Comparison of ENCODE assay signal across 8 cellular contexts in genomic region chr10:11175823-11176243, GRCh38.
A peak's percentile ranks its signal among the peaks of the same experiment; 100 is the strongest.
DNase-seq lines count a peak whose midpoint lies in the region; ATAC-seq and TF ChIP-seq lines count a peak whose summit lies in the region.

No MANE protein-coding gene starts in this region.

- CTCF ChIA-PET in mammary epithelial cell (lab: Charles Lee; ENCODE audit: low non-redundant PET) = no interaction called here

- 79% methylated on average over 11 of the region's 11 CpGs for WGBS in mammary epithelial cell (ENCODE audit: low coverage, missing lambda C conversion rate)

- no peaks in the 10 kb centered on the region for H3K27me3 ChIP-seq in mammary epithelial cell (ENCODE audit: insufficient read depth, low read length)

- no TSS peak for BruUV-seq in mammary epithelial cell (replicated peaks; lab: Mats Ljungman, UMichigan)

- intact Hi-C loops in mammary epithelial cell (cut with micrococcal nuclease) = no loop called here

- dilution Hi-C loops in mammary epithelial cell (cut with HindIII; ENCODE audit: low sequenced_read_pairs) = no loop called here

- no peaks in the 10 kb centered on the region for H3K27me3 Mint-ChIP-seq in IgD-negative memory B cell

- peaks cover 39% of the 10 kb centered on the region for H3K9me3 ChIP-seq in mammary epithelial cell (replicated peaks; ENCODE audit: insufficient read depth, low read length)

- H3K36me3 Mint-ChIP-seq in IgD-negative memory B cell = peaks cover 4% of the 10 kb centered on the region

- DNase-seq in GM12864 (ENCODE audit: low read depth) = no peak
- peak; percentile 7 for DNase-seq in islet precursor cell
- no peak for DNase-seq in mammary epithelial cell
- DNase-seq in stimulated activated CD4-positive, alpha-beta T cell treated with anti-CD3 and anti-CD28 coated beads, Interleukin-4, amount 100 ng/mL, for 4 hours = no peak
- DNase-seq in HK-2 (ENCODE audit: unreplicated experiment) = no peak
- no peak for DNase-seq in DMS79 treated with DMSO at 0.1 percent for 48 hours (lab: John Stamatoyannopoulos, UW)

- no peak overlapping the region for H3K27ac ChIP-seq in mammary epithelial cell (ENCODE audit: insufficient read depth, low read depth, low read length)

- peak; percentile 42 for ATAC-seq in GM21423 (IDR thresholded peaks at IDR 0.05; ENCODE audit: unreplicated experiment)

- H3K36me3 ChIP-seq in mammary epithelial cell (ENCODE audit: insufficient read depth, low read length) = no peaks in the 10 kb centered on the region

- H3K4me3 ChIP-seq in GM12864 (ENCODE audit: low read depth, low read length) (peak overlapping the region; percentile 40), mammary epithelial cell (replicated peaks in 1 of 3; ENCODE audit: insufficient read depth in 1 of 3, low read depth in 2 of 3, low read length in 3 of 3) (no peak overlapping the region)

- H4K20me1 ChIP-seq in mammary epithelial cell (ENCODE audit: insufficient read depth, low read length) = no peaks in the 10 kb centered on the region

- H3K4me1 ChIP-seq in mammary epithelial cell (ENCODE audit: insufficient read depth, low read length) = no peaks in the 10 kb centered on the region

- TF ChIP-seq CTCF in GM12864 (IDR thresholded peaks at IDR 0.05; ENCODE audit: low read depth, low read length, missing control alignments) (no peak), mammary epithelial cell (conservative IDR thresholded peaks at IDR 0.05 in 1 of 2, IDR thresholded peaks at IDR 0.05 in 1 of 2; ENCODE audit: extremely low read depth in 1 of 2, insufficient read depth in 1 of 2, low read depth in 1 of 2, low read length in 2 of 2) (no peak)

- no peak overlapping the region for H3K9ac ChIP-seq in mammary epithelial cell (ENCODE audit: insufficient read depth, low read length)

- no peaks in the 10 kb centered on the region for H3K79me2 ChIP-seq in mammary epithelial cell (ENCODE audit: insufficient read depth, low read length)

- no peak overlapping the region for H2AFZ ChIP-seq in mammary epithelial cell (ENCODE audit: low read depth, low read length)

- H3K27ac Mint-ChIP-seq in IgD-negative memory B cell = peak overlapping the region; percentile 87 to 96 (median 91)

- peak overlapping the region; percentile 79 to 93 (median 88) for H3K4me3 Mint-ChIP-seq in IgD-negative memory B cell

- H3K4me1 Mint-ChIP-seq in IgD-negative memory B cell = peaks cover 53 to 80% (median 72%) of the 10 kb centered on the region in 3 donors

- H3K4me2 ChIP-seq in mammary epithelial cell (ENCODE audit: insufficient read depth, low read depth, low read length) = no peak overlapping the region

- H3K9me3 Mint-ChIP-seq in IgD-negative memory B cell = no peaks in the 10 kb centered on the region

- in situ Hi-C loops in mammary epithelial cell (cut with MboI; ENCODE audit: low sequenced_read_pairs in 2 of 2) = no loop called here
